In genomic region chr5:139633295-139634027, GRCh38 we compare ENCODE assay signal across 8 cellular contexts. TPM values are rescaled to one million over a fixed set of nuclear protein-coding genes. Genes with fewer than 3 reads are reported as not detected.
DNase-seq lines count a peak whose midpoint lies in the region; ATAC-seq, FAIRE-seq and TF ChIP-seq lines count a peak whose summit lies in the region.

No MANE protein-coding gene starts in this region.

- intact Hi-C loops in activated CD4-positive, alpha-beta T cell treated with anti-CD3 and anti-CD28 coated beads for 36 hours (cut with DNase I, micrococcal nuclease), result loop anchor here (1.0 to 10.0 kb wide), 6 partner anchors 37 to 219 kb away; no protein-coding TSS in a partner anchor
- intact Hi-C loops in HepG2 (cut with micrococcal nuclease; ENCODE audit: unreplicated experiment), result loop anchor here (1.0 to 10.0 kb wide), 3 partner anchors 57 to 211 kb away; no protein-coding TSS in a partner anchor

- no peaks in the 10 kb centered on the region for H3K9me3 Mint-ChIP-seq in activated CD4-positive, alpha-beta T cell treated with anti-CD3 and anti-CD28 coated beads for 36 hours (ENCODE audit: low read depth)

- no peaks in the 10 kb centered on the region for H3K27me3 Mint-ChIP-seq in activated CD4-positive, alpha-beta T cell treated with anti-CD3 and anti-CD28 coated beads for 36 hours

- H3K9me3 ChIP-seq in DND-41 (ENCODE audit: insufficient read depth, low read length, severe bottlenecking) (no peaks in the 10 kb centered on the region), HepG2 (ENCODE audit: low read length) (no peaks in the 10 kb centered on the region)

- DNase-seq in DND-41 (peak; percentile 63), NCI-H524 (lab: John Stamatoyannopoulos, UW) (peak; percentile 80 to 81), coronary artery (ENCODE audit: low spot score) (peak; percentile 81), HepG2 (ENCODE audit: low spot score) (peak; percentile 76)
- peak; percentile 81 for DNase-seq in activated CD4-positive, alpha-beta T cell treated with anti-CD3 and anti-CD28 coated beads for 36 hours
- peak; percentile 38 to 52 (median 49) for DNase-seq in stimulated activated CD4-positive, alpha-beta T cell treated with anti-CD3 and anti-CD28 coated beads, TNF-alpha, amount 100 ng/mL, for 24 hours (ENCODE audit: low read depth in 3 of 3)

- H3K4me3 Mint-ChIP-seq in activated CD4-positive, alpha-beta T cell treated with anti-CD3 and anti-CD28 coated beads for 36 hours, result no peak overlapping the region

- peaks cover 38% of the 10 kb centered on the region for H3K36me3 Mint-ChIP-seq in activated CD4-positive, alpha-beta T cell treated with anti-CD3 and anti-CD28 coated beads for 36 hours (ENCODE audit: low read depth)

- H3K79me2 ChIP-seq in DND-41 (ENCODE audit: insufficient read depth, low read length), result peaks cover 3% of the 10 kb centered on the region
- no peaks in the 10 kb centered on the region for H3K79me2 ChIP-seq in HepG2 (ENCODE audit: insufficient read depth, low read length)

- peak overlapping the region; percentile 52 for H3K27ac Mint-ChIP-seq in activated CD4-positive, alpha-beta T cell treated with anti-CD3 and anti-CD28 coated beads for 36 hours

- no TSS peak for BruUV-seq in HepG2 (replicated peaks; lab: Mats Ljungman, UMichigan)

- TF ChIP-seq EP300 in HepG2 (IDR thresholded peaks at IDR 0.05; ENCODE audit: low read depth in 2 of 2, low read length in 2 of 2) (no peak), HepG2 (CRISPR knock-in tag; IDR thresholded peaks at IDR 0.05; ENCODE audit: borderline replicate concordance) (no peak)

- TF ChIP-seq RAD21 in HepG2 (CRISPR knock-in tag; IDR thresholded peaks at IDR 0.05), result peak; percentile 93

- no peaks in the 10 kb centered on the region for H3K27me3 ChIP-seq in DND-41 (ENCODE audit: insufficient read depth, low read length, poor library complexity)
- no peaks in the 10 kb centered on the region for H3K27me3 ChIP-seq in HepG2 (ENCODE audit: control insufficient read depth in 1 of 2, insufficient read depth in 2 of 2, low read length in 2 of 2)

- peaks cover 7% of the 10 kb centered on the region for H4K20me1 ChIP-seq in DND-41 (ENCODE audit: insufficient read depth, low read length)
- H4K20me1 ChIP-seq in HepG2 (ENCODE audit: insufficient read depth, low read length), result no peaks in the 10 kb centered on the region

- in situ Hi-C loops in HepG2 (cut with HindIII; ENCODE audit: extremely low pct_ligation_motif_present, low pct_unique_long_range_greater_than_20kb), result loop anchor here (25.0 kb wide), 1 partner anchor 329 kb away; no protein-coding TSS in a partner anchor

- peak; percentile 92 for FAIRE-seq in HepG2 (lab: Jason Lieb, UNC)

- POLR2A ChIA-PET in activated CD4-positive, alpha-beta T cell treated with anti-CD3 and anti-CD28 coated beads for 36 hours (lab: Charles Lee), result interaction anchor here (1.2 kb wide), 1 partner anchor 132 kb away, joined by 6 read pairs; no protein-coding TSS in a partner anchor
- POLR2A ChIA-PET in HepG2 (lab: Yijun Ruan, JAX), result interaction anchor here (0.6 to 1.9 kb wide), 6 partner anchors 15 to 132 kb away, joined by 3 to 6 read pairs (median 4); partner anchors contain the start of genes CXXC5 and UBE2D2

- CTCF ChIA-PET in activated CD4-positive, alpha-beta T cell treated with anti-CD3 and anti-CD28 coated beads for 36 hours (lab: Charles Lee), result interaction anchor here (0.5 to 5.8 kb wide), 32 partner anchors 11 to 1562 kb away, joined by 3 to 81 read pairs (median 4); partner anchors contain the start of gene CXXC5
- CTCF ChIA-PET in HepG2 (lab: Yijun Ruan, JAX; ENCODE audit: low intra/inter-chr PET ratio, low total read pairs), result interaction anchor here (1.4 to 2.5 kb wide), 2 partner anchors 56 to 132 kb away, joined by 16 to 54 read pairs; no protein-coding TSS in a partner anchor

- ATAC-seq in DND-41 (ENCODE audit: insufficient read depth, low read depth), result peak; percentile 43
- peak; percentile 29 for ATAC-seq in HG03175 (IDR thresholded peaks at IDR 0.05; ENCODE audit: unreplicated experiment)
- peak; percentile 24 for ATAC-seq in activated CD4-positive, alpha-beta T cell treated with anti-CD3 and anti-CD28 coated beads for 36 hours
- ATAC-seq in HepG2, result peak; percentile 45
- ATAC-seq in HG02588 (IDR thresholded peaks at IDR 0.05; ENCODE audit: unreplicated experiment), result no peak

- H3K36me3 ChIP-seq in DND-41 (ENCODE audit: insufficient read depth, low read length), result peaks cover 17% of the 10 kb centered on the region
- peaks cover 2 to 12% of the 10 kb centered on the region in 2 experiments; a peak in 2 of 5 replicates for H3K36me3 ChIP-seq in HepG2 (replicated peaks in 1 of 2; ENCODE audit: control insufficient read depth in 1 of 2, insufficient read depth in 2 of 2, low read length in 2 of 2)

- no peak overlapping the region for H3K4me2 ChIP-seq in DND-41 (ENCODE audit: insufficient read depth, low read length)
- no peak overlapping the region for H3K4me2 ChIP-seq in HepG2 (ENCODE audit: low read depth, low read length)

- H2AFZ ChIP-seq in DND-41 (ENCODE audit: low read depth, low read length), result no peak overlapping the region
- H2AFZ ChIP-seq in HepG2 (ENCODE audit: low read length), result no peak overlapping the region

- peak in 1 of 2 experiments; percentile 33; a peak in 1 of 4 replicates for TF ChIP-seq POLR2A in HepG2 (IDR thresholded peaks at IDR 0.05; ENCODE audit: insufficient read depth in 1 of 2, low read depth in 2 of 2, low read length in 2 of 2)

- H3K4me3 ChIP-seq in DND-41 (ENCODE audit: low read depth in 1 of 2, low read length in 2 of 2) (no peak overlapping the region), coronary artery (no peak overlapping the region), HepG2 (replicated peaks in 1 of 3; ENCODE audit: insufficient read depth in 1 of 3, low read depth in 2 of 3, low read length in 3 of 3) (no peak overlapping the region)

- H3K9ac ChIP-seq in DND-41 (ENCODE audit: low read depth, low read length), result 0 out of 2 replicates have a peak overlapping the region, but pooled peaks have one; percentile 3
- no peak overlapping the region for H3K9ac ChIP-seq in HepG2 (ENCODE audit: insufficient read depth, low read depth, low read length)

- 20% methylated on average over 4 of the region's 6 CpGs for WGBS in HepG2 (ENCODE audit: low lambda C conversion rate)

- peaks cover 37% of the 10 kb centered on the region for H3K4me1 Mint-ChIP-seq in activated CD4-positive, alpha-beta T cell treated with anti-CD3 and anti-CD28 coated beads for 36 hours

- peaks cover 37% of the 10 kb centered on the region for H3K4me1 ChIP-seq in DND-41 (ENCODE audit: insufficient read depth, low read length)
- peaks cover 52% of the 10 kb centered on the region for H3K4me1 ChIP-seq in HepG2 (ENCODE audit: insufficient read depth, low read length)

- H3K27ac ChIP-seq in DND-41 (ENCODE audit: low read length), result peak overlapping the region; percentile 94
- H3K27ac ChIP-seq in coronary artery, result no peak overlapping the region
- no peak overlapping the region for H3K27ac ChIP-seq in HepG2 (ENCODE audit: extremely low read length, insufficient read depth, low read length)

- peak; percentile 99 for TF ChIP-seq CTCF in DND-41 (IDR thresholded peaks at IDR 0.05; ENCODE audit: borderline replicate concordance, extremely low read depth, low read length, poor library complexity, severe bottlenecking)
- peak; percentile 95 for TF ChIP-seq CTCF in coronary artery (IDR thresholded peaks at IDR 0.05)
- peak; percentile 97 for TF ChIP-seq CTCF in HepG2 (CRISPR knock-in tag; IDR thresholded peaks at IDR 0.05)

TF ChIP-seq in HepG2, 621 proteins besides CTCF, POLR2A, EP300 and RAD21 (continues in another document):
- TF ChIP-seq ZNF746 (CRISPR knock-in tag; IDR thresholded peaks at IDR 0.05) (no peak), ZBTB25 (CRISPR knock-in tag; IDR thresholded peaks at IDR 0.05) (peak; percentile 70; the same call in 1 of the 2 replicates), CHCHD3 (CRISPR knock-in tag; IDR thresholded peaks at IDR 0.05) (no peak), ZNF850 (CRISPR knock-in tag; conservative IDR thresholded peaks at IDR 0.05) (0 out of 2 replicates have a peak, but pooled peaks have one; percentile 55), ZFP36L2 (CRISPR knock-in tag; IDR thresholded peaks at IDR 0.05) (no peak), GTF3A (CRISPR knock-in tag; conservative IDR thresholded peaks at IDR 0.05) (no peak), TOPORS (CRISPR knock-in tag; IDR thresholded peaks at IDR 0.05) (no peak)

RNA-seq across cellular contexts. Expression of gene CXXC5, which starts 14.7 kb away (rescaled TPM):
- 1 to 10 TPM in 1 of 2 experiments, under 1 TPM in 1; 0.82 to 1.1 TPM for total RNA-seq in activated CD4-positive, alpha-beta T cell treated with anti-CD3 and anti-CD28 coated beads for 36 hours
- total RNA-seq in HepG2 (2016; rRNA removed; fragmentation: Illumina TruSeq; extraction: Trizol), result 30.7 and 33.0 TPM in 2 replicates
- 7.4 and 8.6 TPM in 2 replicates for total RNA-seq in HepG2 (2016; cell fraction: cytosol; rRNA removed; fragmentation: Illumina TruSeq; extraction: Trizol; ENCODE audit: low read depth)
- total RNA-seq in HepG2 (2016; cell fraction: insoluble cytoplasmic fraction; rRNA removed; fragmentation: Illumina TruSeq; extraction: Trizol), result 30.5 and 33.5 TPM in 2 replicates
- 32.7 and 37.9 TPM in 2 replicates for total RNA-seq in HepG2 (2016; cell fraction: membrane; rRNA removed; fragmentation: Illumina TruSeq; extraction: Trizol)
- total RNA-seq in HepG2 (2016; cell fraction: nucleus; rRNA removed; fragmentation: Illumina TruSeq; extraction: Trizol), result 17.6 and 21.1 TPM in 2 replicates
- polyA plus RNA-seq in HepG2 (2011; rRNA removed), result 27.9 and 32.3 TPM in 2 replicates
- 20.7 and 35.7 TPM in 2 replicates for polyA plus RNA-seq in HepG2 (2011; cell fraction: cytosol; rRNA removed)
- 20.0 and 30.1 TPM in 2 replicates for polyA plus RNA-seq in HepG2 (2011; cell fraction: nucleus; rRNA removed)
- polyA plus RNA-seq in HepG2 (2012), result 21.9 and 26.2 TPM in 2 replicates
- polyA plus RNA-seq in HepG2 (2016; cell fraction: cytosol; fragmentation: Illumina TruSeq; extraction: Trizol; ENCODE audit: low read depth), result 7.7 and 8.6 TPM in 2 replicates
- 46.9 and 51.9 TPM in 2 replicates for polyA plus RNA-seq in HepG2 (2016; cell fraction: insoluble cytoplasmic fraction; fragmentation: Illumina TruSeq; extraction: Trizol; ENCODE audit: low read depth)
- 30.1 and 31.3 TPM in 2 replicates for polyA plus RNA-seq in HepG2 (2016; cell fraction: membrane; fragmentation: Illumina TruSeq; extraction: Trizol; ENCODE audit: low read depth)
- polyA plus RNA-seq in HepG2 (2016; cell fraction: nucleus; fragmentation: Illumina TruSeq; extraction: Trizol; ENCODE audit: insufficient read depth, low read depth), result 39.0 and 44.0 TPM in 2 replicates
- polyA minus RNA-seq in HepG2 (2011; rRNA and poly(A)+ RNA removed; ENCODE audit: low replicate concordance), result 13.2 and 63.5 TPM in 2 replicates
- 26.9 and 37.6 TPM in 2 replicates for polyA minus RNA-seq in HepG2 (2011; cell fraction: cytosol; rRNA and poly(A)+ RNA removed)
- polyA minus RNA-seq in HepG2 (2011; cell fraction: nucleus; rRNA and poly(A)+ RNA removed), result 18.7 and 20.6 TPM in 2 replicates

Comparison
In these comparisons a context has a peak if more than half of its experiments do, and no peak if none do; other contexts are left out.
1. RNA of gene CXXC5, which starts 14.7 kb away (total RNA-seq): 7.4 to 37.9 TPM in HepG2; 0.82 to 1.1 TPM in activated CD4-positive, alpha-beta T cell treated with anti-CD3 and anti-CD28 coated beads for 36 hours; every median in the first group is over 4 times any median in the second.
2. Peak in every context shown above with its lines, with median percentiles within 50 percentile points of each other: DNase-seq and CTCF ChIP-seq.